12 cellular contexts compared by ENCODE assay signal in genomic region chrX:17459008-17459407, GRCh38.
DNase-seq lines count a peak whose midpoint lies in the region; ATAC-seq and TF ChIP-seq lines count a peak whose summit lies in the region.
"Had no signal": no experiment of that assay in that cellular context is flagged by ENCODE, and none has a peak within 500 bp of the region (broad histone marks: within the 10 kb centered on the region; RNA-seq: fewer than 3 reads in every experiment).

No MANE protein-coding gene starts in this region.

- H3K4me3 ChIP-seq in astrocyte of the spinal cord (ENCODE audit: low read depth, low read length) (no peak overlapping the region), lower leg skin (ENCODE audit: low read depth, poor library complexity, severe bottlenecking) (no peak overlapping the region)

- no peak for TF ChIP-seq POLR2A in lower leg skin (IDR thresholded peaks at IDR 0.05)

- ATAC-seq in HG02852 (IDR thresholded peaks at IDR 0.05; ENCODE audit: unreplicated experiment) = no peak

- DNase-seq in AG09319 (ENCODE audit: extremely low read depth, low read depth) (peak; percentile 88), NCI-H1105 treated with DMSO at 0.1 percent for 48 hours (lab: John Stamatoyannopoulos, UW) (peak; percentile 89), astrocyte of the spinal cord (ENCODE audit: low read depth, low spot score) (peak; percentile 65), lower leg skin (ENCODE audit: low spot score in 2 of 2) (peak; percentile 54 to 88), NCI-H2227 treated with DMSO at 0.1 percent for 48 hours (lab: John Stamatoyannopoulos, UW) (no peak), AG08395 (ENCODE audit: low spot score) (no peak)
- no peak for DNase-seq in activated CD4-positive, alpha-beta T cell treated with anti-CD3 and anti-CD28 coated beads for 1 hour
- DNase-seq: CD4-positive, alpha-beta T cell; cortex of kidney; GOT3; NCI-H510A treated with DMSO at 0.1 percent for 48 hours had no signal

- 18 to 24% methylated on average over 4 of the region's 4 CpGs for WGBS in lower leg skin, 2 donors

- intact Hi-C loops in lower leg skin (cut with DNase I; ENCODE audit: low total_unique reads) = no loop called here

- in situ Hi-C loops in astrocyte of the spinal cord (cut with HindIII; ENCODE audit: low sequenced_read_pairs) = no loop called here

- TF ChIP-seq CTCF in AG09319 (IDR thresholded peaks at IDR 0.05; ENCODE audit: low read depth, low read length) (no peak), astrocyte of the spinal cord (IDR thresholded peaks at IDR 0.05; ENCODE audit: low read depth, low read length) (no peak), lower leg skin (IDR thresholded peaks at IDR 0.05) (no peak)

Comparison
In these comparisons a context has a peak if more than half of its experiments do, and no peak if none do; other contexts are left out.
1. DNase-seq: peak in AG09319 (single experiment), NCI-H1105 treated with DMSO at 0.1 percent for 48 hours (single experiment), astrocyte of the spinal cord (single experiment) and lower leg skin (2 of 2); none in NCI-H2227 treated with DMSO at 0.1 percent for 48 hours (single experiment), AG08395 (single experiment) and activated CD4-positive, alpha-beta T cell treated with anti-CD3 and anti-CD28 coated beads for 1 hour (single experiment).